13 cellular contexts compared by ENCODE assay signal in genomic region chr15:51600114-51600513, GRCh38. TPM values are rescaled to one million over a fixed set of nuclear protein-coding genes. Genes with fewer than 3 reads are reported as not detected.
DNase-seq lines count a peak whose midpoint lies in the region; ATAC-seq, FAIRE-seq and TF ChIP-seq lines count a peak whose summit lies in the region.
"Had no signal": no experiment of that assay in that cellular context is flagged by ENCODE, and none has a peak within 500 bp of the region (broad histone marks: within the 10 kb centered on the region; RNA-seq: fewer than 3 reads in every experiment).

No MANE protein-coding gene starts in this region.

- ATAC-seq in pancreas = no peak

- intact Hi-C loops in pancreas (cut with DNase I) = no loop called here

- no peaks in the 10 kb centered on the region for H3K9me3 ChIP-seq in pancreas
- H3K9me3 ChIP-seq: right atrium auricular region, upper lobe of left lung had no signal

- DNase-seq in A172 (ENCODE audit: low spot score) = peak; percentile 23
- DNase-seq in GM18507 (ENCODE audit: extremely low spot score, insufficient read length, low read depth) = no peak
- peak; percentile 13 for DNase-seq in LHCN-M2 (ENCODE audit: low read depth)
- DNase-seq in epithelial cell of esophagus (ENCODE audit: low read depth) = peak; percentile 86
- DNase-seq in NCI-H2107 treated with DMSO at 0.1 percent for 48 hours (lab: John Stamatoyannopoulos, UW; ENCODE audit: unreplicated experiment) = no peak
- no peak for DNase-seq in pancreas
- no peak for DNase-seq in GM10266 (ENCODE audit: extremely low spot score)
- no peak for DNase-seq in middle frontal gyrus (ENCODE audit: extremely low spot score, low spot score)
- DNase-seq: NCI-H2029 treated with DMSO at 0.1 percent for 48 hours, OCI-M1, upper lobe of left lung had no signal

- FAIRE-seq in GM18507 (lab: Jason Lieb, UNC) (peak; percentile 18), pancreas (lab: Jason Lieb, UNC) (no peak)
- FAIRE-seq: H1 had no signal

- H3K4me3 ChIP-seq in epithelial cell of esophagus (ENCODE audit: low read length) (no peak overlapping the region), pancreas (no peak overlapping the region)
- H3K4me3 ChIP-seq: right atrium auricular region, upper lobe of left lung had no signal

- WGBS in pancreas, 2 donors = 83 to 85% methylated on average over 1 of the region's 1 CpG

- H3K27ac ChIP-seq in pancreas = no peak overlapping the region
- H3K27ac ChIP-seq: right atrium auricular region, upper lobe of left lung had no signal

- H3K4me1 ChIP-seq in pancreas = peaks cover 0 to 6% (median 0%) of the 10 kb centered on the region in 3 donors
- H3K4me1 ChIP-seq: right atrium auricular region, upper lobe of left lung had no signal

- no peaks in the 10 kb centered on the region for H3K27me3 ChIP-seq in pancreas
- H3K27me3 ChIP-seq: right atrium auricular region, upper lobe of left lung had no signal

- TF ChIP-seq CTCF in epithelial cell of esophagus (IDR thresholded peaks at IDR 0.05; ENCODE audit: insufficient read depth, low read depth, low read length, missing control alignments) (no peak), pancreas (IDR thresholded peaks at IDR 0.05) (no peak), GM10266 (IDR thresholded peaks at IDR 0.05; ENCODE audit: control insufficient read depth, insufficient read depth, low read depth, missing control alignments) (no peak)

- no peaks in the 10 kb centered on the region for H3K36me3 ChIP-seq in pancreas
- H3K36me3 ChIP-seq: right atrium auricular region, upper lobe of left lung had no signal

RNA-seq across cellular contexts. Expression of gene DMXL2, which starts 22.5 kb away (rescaled TPM):
- 19.7 and 23.4 TPM in 2 replicates for total RNA-seq in A172 (2014; rRNA removed; shearing (Covaris generic))
- 20.9 and 21.9 TPM in 2 replicates for total RNA-seq in LHCN-M2 (2014; rRNA removed)
- polyA plus RNA-seq in LHCN-M2 (2012) = 4.1 TPM
- 10 to 100 TPM in 3 of 6 donors, 1 to 10 TPM in 3; 6.6 to 15.8 (median 9.9) TPM for total RNA-seq in pancreas
- 10 to 100 TPM; 20.1 to 31.8 TPM for polyA plus RNA-seq in pancreas

Comparison
In these comparisons a context has a peak if more than half of its experiments do, and no peak if none do; other contexts are left out.
1. DNase-seq: peak in A172 (single experiment), LHCN-M2 (single experiment) and epithelial cell of esophagus (single experiment); none in GM18507 (single experiment), NCI-H2107 treated with DMSO at 0.1 percent for 48 hours (single experiment), pancreas (0 of 6), GM10266 (single experiment) and middle frontal gyrus (single experiment).